ENCODE assay signal across 8 cellular contexts in the genomic region with DNA sequence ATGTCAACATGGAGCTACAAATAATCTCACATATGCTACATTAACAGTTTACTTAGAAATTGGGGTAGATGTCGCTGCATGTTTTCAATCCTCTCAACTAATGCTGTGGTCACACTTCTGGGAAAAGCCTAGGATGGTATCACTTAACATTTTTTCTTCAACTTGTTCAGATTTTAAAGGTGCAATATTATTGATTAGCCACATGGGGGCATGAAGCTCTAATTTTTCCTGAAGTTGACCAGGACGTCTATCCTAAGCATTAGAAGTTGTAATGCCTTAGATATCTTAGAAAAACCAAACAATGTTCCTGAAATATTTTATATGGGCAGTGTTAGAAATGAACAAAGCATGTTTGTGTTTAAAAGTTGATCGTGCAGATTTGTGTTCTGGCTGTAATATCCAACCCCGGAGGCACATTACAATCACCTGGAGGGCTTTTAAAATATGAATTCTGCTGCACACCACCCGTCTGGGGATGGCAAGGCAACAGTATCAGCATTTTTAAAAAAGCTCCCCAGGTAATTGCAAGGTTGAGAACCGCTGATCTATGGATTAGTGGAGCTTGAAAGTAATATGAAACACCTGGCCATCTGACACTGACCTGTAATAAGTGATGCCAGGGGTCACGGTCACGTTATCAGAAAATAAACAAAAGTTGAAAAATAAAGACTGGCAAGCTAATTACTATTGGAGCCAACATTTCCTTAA.
DNase-seq lines count a peak whose midpoint lies in the region; ATAC-seq and TF ChIP-seq lines count a peak whose summit lies in the region.

No MANE protein-coding gene starts in this region.

- H3F3A ChIP-seq in DOHH2 (ENCODE audit: control insufficient read depth, insufficient read depth): no peaks in the 10 kb centered on the region
- no peaks in the 10 kb centered on the region for H3F3A ChIP-seq in smooth muscle cell (ENCODE audit: low read depth)

- H3K4me1 ChIP-seq in DOHH2 (ENCODE audit: control insufficient read depth, low read length) (no peaks in the 10 kb centered on the region), gastroesophageal sphincter (peaks cover 0 to 10% (median 0%) of the 10 kb centered on the region in 3 donors), smooth muscle cell (ENCODE audit: low read depth) (no peaks in the 10 kb centered on the region)

- no peaks in the 10 kb centered on the region for H3K9me3 ChIP-seq in DOHH2 (ENCODE audit: control insufficient read depth, insufficient read depth, low read length)
- H3K9me3 ChIP-seq in gastroesophageal sphincter: no peaks in the 10 kb centered on the region
- H3K9me3 ChIP-seq in smooth muscle cell (replicated peaks; ENCODE audit: low read depth): no peaks in the 10 kb centered on the region

- no peaks in the 10 kb centered on the region for H3K9me2 ChIP-seq in DOHH2 (replicated peaks; ENCODE audit: control insufficient read depth, low read length)

- in situ Hi-C loops in KBM-7 (cut with MboI; ENCODE audit: low pct_unique_long_range_greater_than_20kb, low sequenced_read_pairs): no loop called here

- no peaks in the 10 kb centered on the region for H3K36me3 ChIP-seq in DOHH2 (ENCODE audit: control insufficient read depth, low read length)
- H3K36me3 ChIP-seq in gastroesophageal sphincter: no peaks in the 10 kb centered on the region
- no peaks in the 10 kb centered on the region for H3K36me3 ChIP-seq in smooth muscle cell (ENCODE audit: low read depth)

- ATAC-seq in gastroesophageal sphincter (peak; percentile 42), HG03039 (IDR thresholded peaks at IDR 0.05; ENCODE audit: unreplicated experiment) (no peak), GM18520 (IDR thresholded peaks at IDR 0.05; ENCODE audit: unreplicated experiment) (no peak)

- H3K9ac ChIP-seq in smooth muscle cell (ENCODE audit: low read depth): no peak overlapping the region

- H3K4me3 ChIP-seq in DOHH2 (ENCODE audit: low read length): no peak overlapping the region
- no peak overlapping the region for H3K4me3 ChIP-seq in gastroesophageal sphincter
- H3K4me3 ChIP-seq in smooth muscle cell: no peak overlapping the region

- H4K20me1 ChIP-seq in DOHH2 (ENCODE audit: control insufficient read depth, insufficient read depth, low read depth, low read length) (no peaks in the 10 kb centered on the region), smooth muscle cell (ENCODE audit: low read depth) (no peaks in the 10 kb centered on the region)

- no peak overlapping the region for H2AFZ ChIP-seq in smooth muscle cell (ENCODE audit: low read depth)

- H3K27ac ChIP-seq in DOHH2 (ENCODE audit: low read depth, low read length): no peak overlapping the region
- no peak overlapping the region for H3K27ac ChIP-seq in gastroesophageal sphincter
- H3K27ac ChIP-seq in smooth muscle cell (ENCODE audit: low read depth): no peak overlapping the region

- no peak for TF ChIP-seq POLR2A in gastroesophageal sphincter (IDR thresholded peaks at IDR 0.05)

- H3K27me3 ChIP-seq in DOHH2 (ENCODE audit: control insufficient read depth, low read length): peaks cover 10% of the 10 kb centered on the region
- H3K27me3 ChIP-seq in gastroesophageal sphincter: peaks cover under 1% of the 10 kb centered on the region
- H3K27me3 ChIP-seq in smooth muscle cell (ENCODE audit: low read depth): peaks cover 79% of the 10 kb centered on the region

- no peak for TF ChIP-seq EP300 in gastroesophageal sphincter (IDR thresholded peaks at IDR 0.05)

- H3K4me2 ChIP-seq in DOHH2 (ENCODE audit: low read length) (no peak overlapping the region), smooth muscle cell (no peak overlapping the region)

- TF ChIP-seq CTCF in DOHH2 (IDR thresholded peaks at IDR 0.05; ENCODE audit: low read depth, low read length, poor library complexity, severe bottlenecking): peak; percentile 75
- TF ChIP-seq CTCF in gastroesophageal sphincter (IDR thresholded peaks at IDR 0.05): peak; percentile 14 to 67 (median 61)
- TF ChIP-seq CTCF in smooth muscle cell (IDR thresholded peaks at IDR 0.05; ENCODE audit: borderline replicate concordance, insufficient read depth, poor library complexity, severe bottlenecking): peak; percentile 64

- no peaks in the 10 kb centered on the region for H3K79me2 ChIP-seq in DOHH2 (ENCODE audit: control insufficient read depth, low read length)
- H3K79me2 ChIP-seq in smooth muscle cell (ENCODE audit: low read depth): no peaks in the 10 kb centered on the region

- DNase-seq in KBM-7: peak; percentile 7
- DNase-seq in SKM-1 treated with dmso at 0.1 percent for 144 hours (lab: John Stamatoyannopoulos, UW; ENCODE audit: unreplicated experiment): peak; percentile 6
- DNase-seq in smooth muscle cell (lab: John Stamatoyannopoulos, UW; ENCODE audit: unreplicated experiment): no peak
- DNase-seq in activated CD4-positive, alpha-beta T cell treated with anti-CD3 and anti-CD28 coated beads, Interleukin-2, amount 50 U/mL, for 48 hours: no peak

- 7 to 10% methylated on average over 8 of the region's 8 CpGs for WGBS in gastroesophageal sphincter (ENCODE audit: low coverage in 1 of 2), 2 donors
- WGBS in smooth muscle cell (ENCODE audit: low lambda C conversion rate): 35% methylated on average over 8 of the region's 8 CpGs

Comparison
In these comparisons a context has a peak if more than half of its experiments do, and no peak if none do; other contexts are left out.
1. DNase-seq: peak in KBM-7 (single experiment) and SKM-1 treated with dmso at 0.1 percent for 144 hours (single experiment); none in smooth muscle cell (single experiment) and activated CD4-positive, alpha-beta T cell treated with anti-CD3 and anti-CD28 coated beads, Interleukin-2, amount 50 U/mL, for 48 hours (0 of 2).
2. Peak in every context shown above with its lines, with median percentiles within 50 percentile points of each other: CTCF ChIP-seq.